In the genomic region with DNA sequence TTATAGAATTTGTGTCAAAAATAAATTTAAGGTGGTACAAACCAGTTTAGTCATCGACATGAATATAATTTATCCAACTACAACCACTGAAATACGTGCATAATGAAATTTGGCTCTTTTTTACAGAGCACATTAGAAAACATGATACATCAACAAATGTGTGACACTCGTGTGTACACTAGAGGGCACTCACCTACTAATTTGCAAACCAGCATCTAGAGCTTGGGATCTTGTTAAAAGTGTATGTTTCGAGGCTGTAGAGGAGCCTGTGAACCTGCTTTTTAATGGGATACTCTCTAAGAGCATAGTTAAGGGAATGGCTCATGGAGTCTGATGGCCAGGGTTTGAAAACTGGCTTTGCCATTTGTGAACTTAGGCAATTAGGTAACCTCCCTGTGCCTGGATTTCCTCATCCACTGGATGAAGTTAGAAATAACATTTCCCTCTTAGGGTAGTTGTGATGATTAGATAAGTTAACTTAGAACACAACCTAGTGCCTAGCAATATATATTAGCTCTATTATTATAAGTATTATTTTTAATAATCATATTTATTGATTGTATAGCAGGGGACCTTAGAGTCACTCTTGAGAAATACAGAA, we compare ENCODE assay signal across 8 cellular contexts. TPM values are rescaled to one million over a fixed set of nuclear protein-coding genes. Genes with fewer than 3 reads are reported as not detected.
DNase-seq lines count a peak whose midpoint lies in the region; ATAC-seq and FAIRE-seq lines count a peak whose summit lies in the region.

No MANE protein-coding gene starts in this region.

- no peak overlapping the region for H3K4me3 Mint-ChIP-seq in activated T-cell treated with anti-CD3 and anti-CD28 coated beads, Interleukin-2, amount 50 U/mL, for 72 hours

- peaks cover 6% of the 10 kb centered on the region for H3K27me3 Mint-ChIP-seq in activated T-cell treated with anti-CD3 and anti-CD28 coated beads, Interleukin-2, amount 50 U/mL, for 72 hours (ENCODE audit: low read depth)

- FAIRE-seq in urothelium cell line (lab: Jason Lieb, UNC), result no peak

- peak; percentile 16 to 23 for DNase-seq in activated T-cell treated with anti-CD3 and anti-CD28 coated beads, Interleukin-2, amount 50 U/mL, for 72 hours
- no peak for DNase-seq in activated T-cell treated with anti-CD3 and anti-CD28 coated beads, Interleukin-2, amount 50 U/mL, for 48 hours
- peak; percentile 56 for DNase-seq in NOMO-1 treated with DMSO at 0.1 percent for 48 hours (lab: John Stamatoyannopoulos, UW; ENCODE audit: unreplicated experiment)
- DNase-seq in cerebellar cortex (ENCODE audit: low spot score), result peak; percentile 66
- DNase-seq in left lobe of liver (ENCODE audit: low spot score), result peak; percentile 47
- peak; percentile 66 for DNase-seq in urothelium cell line (ENCODE audit: low spot score)

- no peaks in the 10 kb centered on the region for H3K9me3 Mint-ChIP-seq in activated T-cell treated with anti-CD3 and anti-CD28 coated beads, Interleukin-2, amount 50 U/mL, for 72 hours

- peak; percentile 43 to 63 for ATAC-seq in activated T-cell treated with anti-CD3 and anti-CD28 coated beads, Interleukin-2, amount 50 U/mL, for 72 hours (replicated peaks in 1 of 2)
- ATAC-seq in GM21367 (IDR thresholded peaks at IDR 0.05; ENCODE audit: unreplicated experiment) (peak; percentile 73), HG03520 (IDR thresholded peaks at IDR 0.05; ENCODE audit: unreplicated experiment) (peak; percentile 76), left lobe of liver (peak; percentile 92)

- no peaks in the 10 kb centered on the region for H3K36me3 Mint-ChIP-seq in activated T-cell treated with anti-CD3 and anti-CD28 coated beads, Interleukin-2, amount 50 U/mL, for 72 hours (ENCODE audit: insufficient read depth in 2 of 2)

- no peak overlapping the region for H3K27ac Mint-ChIP-seq in activated T-cell treated with anti-CD3 and anti-CD28 coated beads, Interleukin-2, amount 50 U/mL, for 72 hours

- H3K4me1 Mint-ChIP-seq in activated T-cell treated with anti-CD3 and anti-CD28 coated beads, Interleukin-2, amount 50 U/mL, for 72 hours (ENCODE audit: low read depth), result no peaks in the 10 kb centered on the region

RNA-seq across cellular contexts. Expression of gene CPOX, which starts 8.8 kb away (rescaled TPM):
- 10 to 100 TPM; 36.5 to 36.7 TPM for total RNA-seq in activated T-cell treated with anti-CD3 and anti-CD28 coated beads, Interleukin-2, amount 50 U/mL, for 72 hours
- 34.1 TPM for total RNA-seq in left lobe of liver

Comparison
In these comparisons a context has a peak if more than half of its experiments do, and no peak if none do; other contexts are left out.
1. DNase-seq: peak in activated T-cell treated with anti-CD3 and anti-CD28 coated beads, Interleukin-2, amount 50 U/mL, for 72 hours (2 of 2), NOMO-1 treated with DMSO at 0.1 percent for 48 hours (single experiment), cerebellar cortex (single experiment), left lobe of liver (single experiment) and urothelium cell line (single experiment); none in activated T-cell treated with anti-CD3 and anti-CD28 coated beads, Interleukin-2, amount 50 U/mL, for 48 hours (0 of 2).
2. Peak in every context shown above with its lines, with median percentiles within 50 percentile points of each other: ATAC-seq.